ENCODE assay signal across 24 cellular contexts in the genomic region with DNA sequence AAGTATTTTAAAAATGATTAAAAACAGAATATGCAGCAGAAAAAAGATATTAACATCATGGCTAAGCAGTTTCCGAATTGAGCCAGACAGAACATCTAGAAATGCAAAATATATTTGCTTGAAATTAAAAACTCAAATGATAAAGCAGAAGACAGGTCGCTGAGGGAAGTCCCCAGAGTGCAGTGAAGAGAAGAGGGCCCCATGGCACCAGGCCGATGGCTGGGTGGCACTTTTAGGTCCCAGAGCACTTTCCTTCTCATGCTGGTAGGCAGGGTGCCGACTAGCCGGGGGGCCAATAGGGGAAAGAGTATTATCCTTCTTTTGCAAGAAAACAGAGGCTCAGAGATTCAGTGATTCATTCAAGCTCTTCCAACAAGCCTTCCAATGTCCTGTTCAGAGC. TPM values are rescaled to one million over a fixed set of nuclear protein-coding genes. Genes with fewer than 3 reads are reported as not detected.
DNase-seq lines count a peak whose midpoint lies in the region; ATAC-seq and TF ChIP-seq lines count a peak whose summit lies in the region.
"Had no signal": no experiment of that assay in that cellular context is flagged by ENCODE, and none has a peak within 500 bp of the region (broad histone marks: within the 10 kb centered on the region; RNA-seq: fewer than 3 reads in every experiment).

No MANE protein-coding gene starts in this region.

- no peak overlapping the region for H4K91ac ChIP-seq in H9 (ENCODE audit: insufficient read length, low read depth, low read length)

- peak overlapping the region in 1 of 3 experiments; percentile 56; a peak in 1 of 7 replicates for H3K27ac Mint-ChIP-seq in H9
- H3K27ac Mint-ChIP-seq: activated CD4-positive, alpha-beta memory T cell treated with anti-CD3 and anti-CD28 coated beads, Interleukin-2, amount 10 ng/mL, durations not matched to agents 7 days and 5 days; activated naive CD4-positive, alpha-beta T cell treated with anti-CD3 and anti-CD28 coated beads, Interleukin-2, amount 50 U/mL, for 24 hours had no signal

- TF ChIP-seq CTCF in H9 (conservative IDR thresholded peaks at IDR 0.05), result no peak
- no peak for TF ChIP-seq CTCF in OCI-LY3 (IDR thresholded peaks at IDR 0.05; ENCODE audit: low read depth, low read length)
- TF ChIP-seq CTCF in psoas muscle (IDR thresholded peaks at IDR 0.05), result no peak

- no peak overlapping the region for H2BK15ac ChIP-seq in H9 (ENCODE audit: low read depth, low read length)

- H3K27me3 ChIP-seq in H9 (ENCODE audit: insufficient read depth, low read length), result no peaks in the 10 kb centered on the region
- no peaks in the 10 kb centered on the region for H3K27me3 ChIP-seq in OCI-LY3 (ENCODE audit: low read depth, low read length)
- H3K27me3 ChIP-seq in psoas muscle (ENCODE audit: insufficient read depth in 3 of 3, low read length in 2 of 3), result no peaks in the 10 kb centered on the region
- H3K27me3 ChIP-seq: ascending aorta, left lung had no signal

- no peak overlapping the region for H3K27ac ChIP-seq in H9 (ENCODE audit: insufficient read length, low read depth, low read length)
- H3K27ac ChIP-seq in OCI-LY3 (ENCODE audit: low read length), result peak overlapping the region; percentile 76
- H3K27ac ChIP-seq in psoas muscle, result peak overlapping the region; percentile 85
- H3K27ac ChIP-seq: epithelial cell of prostate, left lung had no signal

- no peak overlapping the region for H2BK12ac ChIP-seq in H9 (ENCODE audit: insufficient read length, low read depth, low read length)

- H3K23me2 ChIP-seq in H9 (ENCODE audit: insufficient read length, low read depth, low read length, poor library complexity, severe bottlenecking), result no peaks in the 10 kb centered on the region

- no peak overlapping the region for H3K4me3 Mint-ChIP-seq in H9
- H3K4me3 Mint-ChIP-seq: activated CD4-positive, alpha-beta memory T cell treated with anti-CD3 and anti-CD28 coated beads, Interleukin-2, amount 10 ng/mL, durations not matched to agents 7 days and 5 days; activated naive CD4-positive, alpha-beta T cell treated with anti-CD3 and anti-CD28 coated beads, Interleukin-2, amount 50 U/mL, for 24 hours; CD4-positive, CD25-positive, alpha-beta regulatory T cell had no signal

- POLR2A ChIA-PET in HEK293T (lab: Yijun Ruan, JAX), result interaction anchor here (0.6 kb wide), 1 partner anchor 34 kb away, joined by 3 read pairs; no protein-coding TSS in a partner anchor

- no peaks in the 10 kb centered on the region for H3K79me1 ChIP-seq in H9 (ENCODE audit: insufficient read depth, low read depth, low read length, poor library complexity, severe bottlenecking)

- H3K9ac ChIP-seq in H9 (ENCODE audit: extremely low read depth, insufficient read length, low read length) (no peak overlapping the region), OCI-LY3 (ENCODE audit: low read length) (peak overlapping the region; percentile 36; the same call in 1 of the 2 replicates)

- CTCF ChIA-PET in HEK293T (lab: Yijun Ruan, JAX), result interaction anchor here (1.1 to 1.5 kb wide), 2 partner anchors 13 to 81 kb away, joined by 4 to 5 read pairs; no protein-coding TSS in a partner anchor

- peaks cover 31 to 80% (median 70%) of the 10 kb centered on the region in 3 experiments; a peak in 6 of 7 replicates for H3K36me3 Mint-ChIP-seq in H9 (ENCODE audit: insufficient read depth in 1 of 3, low read depth in 3 of 3)

- no peak overlapping the region for H4K5ac ChIP-seq in H9 (ENCODE audit: insufficient read length, low read depth, low read length)

- H4K20me1 ChIP-seq in H9 (ENCODE audit: control insufficient read depth, insufficient read depth, insufficient read length) (no peaks in the 10 kb centered on the region), OCI-LY3 (ENCODE audit: insufficient read depth, low read length) (no peaks in the 10 kb centered on the region)

- no peak overlapping the region for H2AK5ac ChIP-seq in H9 (ENCODE audit: insufficient read length, low read length)

- no peak overlapping the region for H3T11ph ChIP-seq in H9 (ENCODE audit: low read length)

- H3K79me2 ChIP-seq in H9 (ENCODE audit: insufficient read depth, low read length), result no peaks in the 10 kb centered on the region
- no peaks in the 10 kb centered on the region; the same call in 1 of the 2 replicates for H3K79me2 ChIP-seq in OCI-LY3 (ENCODE audit: low read length)

- DNase-seq in H9, result peak; percentile 10
- peak; percentile 35 for DNase-seq in islet precursor cell
- no peak for DNase-seq in psoas muscle
- DNase-seq in HEK293T (ENCODE audit: extremely low spot score), result no peak
- no peak for DNase-seq in SW 1271 (lab: John Stamatoyannopoulos, UW)
- DNase-seq: activated CD4-positive, alpha-beta memory T cell treated with anti-CD3 and anti-CD28 coated beads, Interleukin-2, amount 10 ng/mL, durations not matched to agents 7 days and 5 days; CD4-positive, CD25-positive, alpha-beta regulatory T cell; central memory CD4-positive, alpha-beta T cell; DMS153; HCEC 1CT; left lung; mucosa of descending colon; NCI-H524 treated with DMSO at 0.1 percent for 48 hours; retina; RPMI8226; stimulated activated CD4-positive, alpha-beta T cell treated with anti-CD3 and anti-CD28 coated beads, Interleukin-12 subunit alpha, Interleukin-12 subunit beta, amount 100 ng/mL, for 4 hours; T-helper 9 cell had no signal

- no peak overlapping the region for H3K23ac ChIP-seq in H9 (ENCODE audit: insufficient read length, low read depth, low read length)

- H3K4me3 ChIP-seq in OCI-LY3 (ENCODE audit: low read length) (peak overlapping the region; percentile 25; the same call in 1 of the 2 replicates), psoas muscle (no peak overlapping the region)
- H3K4me3 ChIP-seq: ascending aorta, K562, left lung, mucosa of descending colon had no signal

- ATAC-seq in psoas muscle (no peak), HG03432 (IDR thresholded peaks at IDR 0.05; ENCODE audit: unreplicated experiment) (no peak)
- ATAC-seq: K562, left lung had no signal

- H3K36me3 ChIP-seq in OCI-LY3 (replicated peaks; ENCODE audit: low read depth, low read length) (peaks cover 52% of the 10 kb centered on the region), psoas muscle (ENCODE audit: insufficient read depth in 1 of 2, low read depth in 1 of 2) (peaks cover 12 to 77% of the 10 kb centered on the region in 2 donors)

- no peak overlapping the region for H2BK120ac ChIP-seq in H9 (ENCODE audit: low read depth, low read length, poor library complexity, severe bottlenecking)

- no peaks in the 10 kb centered on the region for H3K9me3 ChIP-seq in H9 (ENCODE audit: control insufficient read depth, low read depth, low read length)
- H3K9me3 ChIP-seq in OCI-LY3 (ENCODE audit: insufficient read depth, low read length), result no peaks in the 10 kb centered on the region
- no peaks in the 10 kb centered on the region for H3K9me3 ChIP-seq in psoas muscle
- H3K9me3 ChIP-seq: ascending aorta, left lung, mucosa of descending colon had no signal

- H3K4me1 Mint-ChIP-seq in H9, result peaks cover 0 to 4% of the 10 kb centered on the region in 2 experiments; a peak in 1 of 4 replicates
- H3K4me1 Mint-ChIP-seq: activated naive CD4-positive, alpha-beta T cell treated with anti-CD3 and anti-CD28 coated beads, Interleukin-2, amount 50 U/mL, for 24 hours had no signal

- H3K18ac ChIP-seq in H9 (ENCODE audit: insufficient read length, low read depth, low read length), result no peak overlapping the region

- intact Hi-C loops in psoas muscle (cut with DNase I), result no loop called here

- no peak overlapping the region for H2BK5ac ChIP-seq in H9 (ENCODE audit: insufficient read length, low read length)

- H3K4me1 ChIP-seq in H9 (ENCODE audit: insufficient read depth, low read length) (no peaks in the 10 kb centered on the region), OCI-LY3 (ENCODE audit: low read length) (peaks cover 20% of the 10 kb centered on the region), psoas muscle (peaks cover 53% of the 10 kb centered on the region)

- no peak overlapping the region for H4K8ac ChIP-seq in H9 (replicated peaks; ENCODE audit: insufficient read length, low read depth, low read length)

- no peak overlapping the region for H2AFZ ChIP-seq in H9 (ENCODE audit: low read length)
- no peak overlapping the region for H2AFZ ChIP-seq in OCI-LY3 (ENCODE audit: low read depth, low read length)

- WGBS in H9 (ENCODE audit: extremely low coverage, insufficient read length, low lambda C conversion rate), result no CpG with 5 or more reads among the region's 5 CpGs
- WGBS in psoas muscle, 3 donors, result 88 to 92% (median 92%) methylated on average over 5 of the region's 5 CpGs

- no peak overlapping the region for H3K4ac ChIP-seq in H9 (ENCODE audit: low read depth, low read length)

- H3K4me2 ChIP-seq in H9 (ENCODE audit: insufficient read depth, insufficient read length, low read length), result no peak overlapping the region
- H3K4me2 ChIP-seq in OCI-LY3 (ENCODE audit: low read length), result peak overlapping the region; percentile 65

- no peak overlapping the region for H3K14ac ChIP-seq in H9 (ENCODE audit: insufficient read depth, low read length)

- H3K27me3 Mint-ChIP-seq in H9 (ENCODE audit: low read depth), result no peaks in the 10 kb centered on the region
- H3K27me3 Mint-ChIP-seq: activated CD4-positive, alpha-beta memory T cell treated with anti-CD3 and anti-CD28 coated beads, Interleukin-2, amount 10 ng/mL, durations not matched to agents 7 days and 5 days; activated naive CD4-positive, alpha-beta T cell treated with anti-CD3 and anti-CD28 coated beads, Interleukin-2, amount 50 U/mL, for 24 hours; CD4-positive, CD25-positive, alpha-beta regulatory T cell had no signal

- H3K56ac ChIP-seq in H9 (ENCODE audit: insufficient read length, low read depth, low read length), result no peak overlapping the region

- H3K9me3 Mint-ChIP-seq in H9, result no peaks in the 10 kb centered on the region
- H3K9me3 Mint-ChIP-seq: activated CD4-positive, alpha-beta memory T cell treated with anti-CD3 and anti-CD28 coated beads, Interleukin-2, amount 10 ng/mL, durations not matched to agents 7 days and 5 days; activated naive CD4-positive, alpha-beta T cell treated with anti-CD3 and anti-CD28 coated beads, Interleukin-2, amount 50 U/mL, for 24 hours had no signal

- no peak overlapping the region for H2BK20ac ChIP-seq in H9 (ENCODE audit: low read depth, low read length, poor library complexity, severe bottlenecking)

TF ChIP-seq in HEK293T, 16 proteins besides CTCF, POLR2A, EP300 and RAD21 (continues in another document):
- TF ChIP-seq HDGF (IDR thresholded peaks at IDR 0.05; ENCODE audit: borderline replicate concordance) (no peak), TARDBP (IDR thresholded peaks at IDR 0.05) (no peak), CTBP1 (IDR thresholded peaks at IDR 0.05; ENCODE audit: borderline replicate concordance) (no peak), SUZ12 (IDR thresholded peaks at IDR 0.05) (no peak), L3MBTL2 (conservative IDR thresholded peaks at IDR 0.05) (no peak), NFRKB (IDR thresholded peaks at IDR 0.05) (no peak), BHLHE40 (IDR thresholded peaks at IDR 0.05; ENCODE audit: borderline replicate concordance) (no peak), FOXA1 (IDR thresholded peaks at IDR 0.05) (no peak), ELF4 (IDR thresholded peaks at IDR 0.05) (no peak)

RNA-seq across cellular contexts. Expression of a gene that starts 58.9 kb away (rescaled TPM):
- total RNA-seq in H9 (2021) (0.22 and 0.42 TPM in 2 replicates), psoas muscle (100 to 1,000 TPM in 1 of 4 donors, 10 to 100 TPM in 3; 10.6 to 101 (median 22.1) TPM)
- 10 to 100 TPM in 1 of 3 donors, 1 to 10 TPM in 2; 5.7 to 15.0 (median 6.4) TPM for polyA plus RNA-seq in psoas muscle
- total RNA-seq: fibroblast of villous mesenchyme had no signal

RNA-seq across cellular contexts. Expression of a gene that starts 58.9 kb away (rescaled TPM):
- 48.5 and 53.0 TPM in 2 replicates for total RNA-seq in H9 (2021)
- 10 to 100 TPM; 21.5 to 36.6 (median 26.6) TPM for total RNA-seq in psoas muscle
- polyA plus RNA-seq in psoas muscle, result 10 to 100 TPM; 14.5 to 26.9 (median 24.5) TPM

Comparison
In these comparisons a context has a peak if more than half of its experiments do, and no peak if none do; other contexts are left out.
1. DNase-seq: peak in H9 (single experiment) and islet precursor cell (single experiment); none in psoas muscle (0 of 2), HEK293T (single experiment) and SW 1271 (0 of 2).